28 cellular contexts compared by ENCODE assay signal in genomic region chr7:147510913-147511312, GRCh38.
DNase-seq lines count a peak whose midpoint lies in the region; ATAC-seq, FAIRE-seq and TF ChIP-seq lines count a peak whose summit lies in the region.
"Had no signal": no experiment of that assay in that cellular context is flagged by ENCODE, and none has a peak within 500 bp of the region (broad histone marks: within the 10 kb centered on the region; RNA-seq: fewer than 3 reads in every experiment).

No MANE protein-coding gene starts in this region.

- CTCF ChIA-PET in IMR-90 (lab: Yijun Ruan, JAX), result no interaction called here
- CTCF ChIA-PET in activated CD8-positive, alpha-beta memory T cell treated with anti-CD3 and anti-CD28 coated beads, Interleukin-2, amount 10 ng/mL, durations not matched to agents 7 days and 5 days (lab: Charles Lee), result no interaction called here

- no CpG with 5 or more reads among the region's 4 CpGs for WGBS in IMR-90 (ENCODE audit: extremely low coverage in 2 of 2, insufficient read length in 1 of 2), 2 experiments

- no peak overlapping the region for H3K27ac ChIP-seq in IMR-90 (ENCODE audit: insufficient read depth, low read length)
- H3K27ac ChIP-seq in astrocyte (ENCODE audit: low read depth, low read length), result peak overlapping the region; percentile 61
- H3K27ac ChIP-seq: BLaER1 treated with 17β-estradiol and CSF1 and Interleukin-3, amounts not matched to agents 10 nM and 100 nM; hepatocyte; pancreas; sigmoid colon; tibial nerve had no signal

- dilution Hi-C loops in IMR-90 (cut with HindIII; ENCODE audit: low sequenced_read_pairs, unreplicated experiment), result no loop called here

- H3K36me3 ChIP-seq in IMR-90 (ENCODE audit: control insufficient read depth, insufficient read depth, low read length), result no peaks in the 10 kb centered on the region
- H3K36me3 ChIP-seq in astrocyte (ENCODE audit: insufficient read depth, low read length), result no peaks in the 10 kb centered on the region
- H3K36me3 ChIP-seq: BLaER1 treated with 17β-estradiol and CSF1 and Interleukin-3, amounts not matched to agents 10 nM and 100 nM; pancreas; sigmoid colon; tibial nerve had no signal

- no peak overlapping the region for H2AK5ac ChIP-seq in IMR-90 (ENCODE audit: low read depth, low read length)

- H3K9me3 Mint-ChIP-seq in astrocyte (ENCODE audit: unreplicated experiment), result no peaks in the 10 kb centered on the region
- peaks cover 9% of the 10 kb centered on the region for H3K9me3 Mint-ChIP-seq in activated CD8-positive, alpha-beta memory T cell treated with anti-CD3 and anti-CD28 coated beads, Interleukin-2, amount 10 ng/mL, durations not matched to agents 7 days and 5 days (ENCODE audit: low read depth)

- no peaks in the 10 kb centered on the region for H3K79me2 ChIP-seq in astrocyte (ENCODE audit: insufficient read depth, low read length)
- H3K79me2 ChIP-seq: hepatocyte had no signal

- H4K8ac ChIP-seq in IMR-90 (ENCODE audit: low read depth in 2 of 2, low read length in 2 of 2), result peak overlapping the region in 1 of 2 experiments; percentile 73; a peak in 2 of 4 replicates

- no peak overlapping the region; the same call in 1 of the 2 replicates for H4K5ac ChIP-seq in IMR-90 (ENCODE audit: low read depth, low read length)

- no peak for TF ChIP-seq RAD21 in IMR-90 (IDR thresholded peaks at IDR 0.05; ENCODE audit: low read length)

- no TSS peak for BruUV-seq in IMR-90 (replicated peaks; lab: Mats Ljungman, UMichigan)

- H3K14ac ChIP-seq in IMR-90 (replicated peaks; ENCODE audit: low read depth, low read length), result peak overlapping the region; percentile 31; the same call in 1 of the 2 replicates

- H2AFZ ChIP-seq in IMR-90 (replicated peaks; ENCODE audit: low read length, poor library complexity), result no peak overlapping the region
- H2AFZ ChIP-seq in astrocyte (ENCODE audit: low read depth, low read length), result no peak overlapping the region
- H2AFZ ChIP-seq: hepatocyte had no signal

- H3K27ac Mint-ChIP-seq in astrocyte (ENCODE audit: unreplicated experiment), result no peak overlapping the region
- H3K27ac Mint-ChIP-seq in activated CD8-positive, alpha-beta memory T cell treated with anti-CD3 and anti-CD28 coated beads, Interleukin-2, amount 10 ng/mL, durations not matched to agents 7 days and 5 days, result no peak overlapping the region
- H3K27ac Mint-ChIP-seq: activated CD4-positive, alpha-beta T cell treated with anti-CD3 and anti-CD28 coated beads for 36 hours; memory B cell; naive B cell had no signal

- peak overlapping the region; percentile 60 for H2BK5ac ChIP-seq in IMR-90 (ENCODE audit: low read depth, low read length, poor library complexity, severe bottlenecking)

- no peak overlapping the region for H2AK9ac ChIP-seq in IMR-90 (replicated peaks; ENCODE audit: low read depth, low read length, poor library complexity)

- H3K9me3 ChIP-seq in IMR-90 (ENCODE audit: control insufficient read depth, insufficient read depth, low read length), result no peaks in the 10 kb centered on the region
- H3K9me3 ChIP-seq in astrocyte (ENCODE audit: insufficient read depth, low read depth, low read length), result no peaks in the 10 kb centered on the region
- H3K9me3 ChIP-seq: BLaER1 treated with 17β-estradiol and CSF1 and Interleukin-3, amounts not matched to agents 10 nM and 100 nM; pancreas; sigmoid colon; tibial nerve had no signal

- H4K20me1 ChIP-seq in IMR-90 (ENCODE audit: insufficient read depth, low read length), result no peaks in the 10 kb centered on the region
- no peaks in the 10 kb centered on the region for H4K20me1 ChIP-seq in astrocyte (ENCODE audit: insufficient read depth, low read length)
- H4K20me1 ChIP-seq: BLaER1 treated with 17β-estradiol and CSF1 and Interleukin-3, amounts not matched to agents 10 nM and 100 nM had no signal

- POLR2A ChIA-PET in IMR-90 (lab: Charles Lee; ENCODE audit: unreplicated experiment), result interaction anchor here (0.7 kb wide), 1 partner anchor 13 kb away, joined by 3 read pairs; no protein-coding TSS in a partner anchor

- H2BK20ac ChIP-seq in IMR-90 (ENCODE audit: low read depth, low read length), result peak overlapping the region; percentile 75; the same call in 1 of the 2 replicates

- peak; percentile 72 for ATAC-seq in IMR-90 (ENCODE audit: low read depth)
- no peak for ATAC-seq in activated CD8-positive, alpha-beta memory T cell treated with anti-CD3 and anti-CD28 coated beads, Interleukin-2, amount 10 ng/mL, durations not matched to agents 7 days and 5 days
- ATAC-seq: activated CD4-positive, alpha-beta T cell treated with anti-CD3 and anti-CD28 coated beads for 36 hours; pancreas had no signal

- no peak overlapping the region; the same call in 2 of the 3 replicates for H2BK15ac ChIP-seq in IMR-90 (ENCODE audit: low read depth, low read length)

- H3K4me1 Mint-ChIP-seq in astrocyte (ENCODE audit: low read depth, unreplicated experiment), result peaks cover 8% of the 10 kb centered on the region
- H3K4me1 Mint-ChIP-seq in activated CD8-positive, alpha-beta memory T cell treated with anti-CD3 and anti-CD28 coated beads, Interleukin-2, amount 10 ng/mL, durations not matched to agents 7 days and 5 days, result no peaks in the 10 kb centered on the region
- H3K4me1 Mint-ChIP-seq: activated CD4-positive, alpha-beta T cell treated with anti-CD3 and anti-CD28 coated beads for 36 hours; memory B cell; naive B cell had no signal

- intact Hi-C loops in IMR-90 (cut with micrococcal nuclease), result no loop called here

- DNase-seq in A172 (ENCODE audit: low spot score) (peak; percentile 63), IMR-90 (peak; percentile 79), astrocyte (ENCODE audit: low read depth) (peak; percentile 44), foreskin fibroblast (peak; percentile 13 to 44), NCI-H226 (no peak), NCI-H2081 treated with DMSO at 0.1 percent for 48 hours (lab: John Stamatoyannopoulos, UW) (no peak), inferior parietal cortex (ENCODE audit: extremely low spot score) (no peak)
- no peak for DNase-seq in activated CD8-positive, alpha-beta memory T cell treated with anti-CD3 and anti-CD28 coated beads, Interleukin-2, amount 10 ng/mL, durations not matched to agents 7 days and 5 days
- DNase-seq: 8988T; activated CD4-positive, alpha-beta T cell treated with anti-CD3 and anti-CD28 coated beads for 36 hours; activated gamma-delta T cell; amygdala; effector memory CD4-positive, alpha-beta T cell; kidney; naive B cell; NCI-H1417 treated with DMSO at 0.1 percent for 48 hours; NCI-H2171 treated with DMSO at 0.1 percent for 48 hours; pancreas; sigmoid colon; stimulated activated CD4-positive, alpha-beta T cell treated with anti-CD3 and anti-CD28 coated beads, Interleukin-2, amount 100 ng/mL, for 24 hours; stimulated activated naive CD4-positive, alpha-beta T cell treated with Interleukin-2 at 50 U/mL for 16 hours; SW 1271 had no signal

- H3K27me3 ChIP-seq in IMR-90 (ENCODE audit: control insufficient read depth, insufficient read depth, low read length), result no peaks in the 10 kb centered on the region
- no peaks in the 10 kb centered on the region for H3K27me3 ChIP-seq in astrocyte (ENCODE audit: insufficient read depth, low read length)
- H3K27me3 ChIP-seq: BLaER1 treated with 17β-estradiol and CSF1 and Interleukin-3, amounts not matched to agents 10 nM and 100 nM; hepatocyte; pancreas; sigmoid colon; tibial nerve had no signal

- peaks cover 8% of the 10 kb centered on the region for H3K4me1 ChIP-seq in IMR-90 (ENCODE audit: control insufficient read depth, insufficient read depth, low read length)
- peaks cover 7% of the 10 kb centered on the region for H3K4me1 ChIP-seq in astrocyte (ENCODE audit: insufficient read depth, low read length)
- H3K4me1 ChIP-seq: pancreas, sigmoid colon had no signal

- H4K91ac ChIP-seq in IMR-90 (ENCODE audit: insufficient read depth, low read depth, low read length), result no peak overlapping the region

- TF ChIP-seq CTCF in IMR-90 (conservative IDR thresholded peaks at IDR 0.05; ENCODE audit: low read depth, low read length) (no peak), astrocyte (IDR thresholded peaks at IDR 0.05; ENCODE audit: insufficient read depth, low read depth, low read length) (no peak), foreskin fibroblast (IDR thresholded peaks at IDR 0.05; ENCODE audit: low read depth, low read length) (no peak)

- no peaks in the 10 kb centered on the region for H3K79me1 ChIP-seq in IMR-90 (ENCODE audit: low read depth in 1 of 2, low read length in 2 of 2)

- H3K4ac ChIP-seq in IMR-90 (ENCODE audit: low read depth, low read length), result peak overlapping the region; percentile 54; the same call in 1 of the 2 replicates

- H3K9me1 ChIP-seq in IMR-90 (ENCODE audit: insufficient read depth, low read length), result no peaks in the 10 kb centered on the region

- FAIRE-seq in astrocyte (lab: Jason Lieb, UNC), result peak; percentile 80
- FAIRE-seq: G401.6, pancreas, TTC549 had no signal

- no peak overlapping the region for H3K18ac ChIP-seq in IMR-90 (ENCODE audit: low read depth, low read length)

- no peak overlapping the region for H3K56ac ChIP-seq in IMR-90 (ENCODE audit: extremely low read depth, insufficient read depth, low read length)

- H2BK120ac ChIP-seq in IMR-90 (ENCODE audit: low read depth, low read length), result peak overlapping the region; percentile 72; the same call in 1 of the 2 replicates

- H3K9ac ChIP-seq in IMR-90 (ENCODE audit: low read depth, low read length) (no peak overlapping the region), astrocyte (ENCODE audit: low read length) (peak overlapping the region; percentile 43)
- H3K9ac ChIP-seq: BLaER1 treated with 17β-estradiol and CSF1 and Interleukin-3, amounts not matched to agents 10 nM and 100 nM had no signal

- H3K4me2 ChIP-seq in IMR-90 (ENCODE audit: low read depth, low read length), result peak overlapping the region; percentile 68; the same call in 1 of the 2 replicates
- H3K4me2 ChIP-seq in astrocyte (ENCODE audit: low read length), result peak overlapping the region; percentile 42
- H3K4me2 ChIP-seq: BLaER1 treated with 17β-estradiol and CSF1 and Interleukin-3, amounts not matched to agents 10 nM and 100 nM; hepatocyte had no signal

- no peaks in the 10 kb centered on the region for H3K27me3 Mint-ChIP-seq in astrocyte (ENCODE audit: low read depth, unreplicated experiment)
- no peaks in the 10 kb centered on the region for H3K27me3 Mint-ChIP-seq in activated CD8-positive, alpha-beta memory T cell treated with anti-CD3 and anti-CD28 coated beads, Interleukin-2, amount 10 ng/mL, durations not matched to agents 7 days and 5 days
- H3K27me3 Mint-ChIP-seq: activated CD4-positive, alpha-beta T cell treated with anti-CD3 and anti-CD28 coated beads for 36 hours; memory B cell; naive B cell had no signal

- peak; percentile 18; the same call in 1 of the 2 replicates for TF ChIP-seq POLR2A in IMR-90 (IDR thresholded peaks at IDR 0.05; ENCODE audit: low read depth, low read length)

- H3K23ac ChIP-seq in IMR-90 (ENCODE audit: low read depth, low read length), result peak overlapping the region; percentile 83; the same call in 1 of the 2 replicates

- in situ Hi-C loops in IMR-90 (cut with MboI; ENCODE audit: low sequenced_read_pairs), result no loop called here

- H3K36me3 Mint-ChIP-seq in astrocyte (ENCODE audit: low read depth, unreplicated experiment), result no peaks in the 10 kb centered on the region
- no peaks in the 10 kb centered on the region for H3K36me3 Mint-ChIP-seq in activated CD8-positive, alpha-beta memory T cell treated with anti-CD3 and anti-CD28 coated beads, Interleukin-2, amount 10 ng/mL, durations not matched to agents 7 days and 5 days
- H3K36me3 Mint-ChIP-seq: memory B cell, naive B cell had no signal

- no peak overlapping the region for H3K4me3 Mint-ChIP-seq in astrocyte (ENCODE audit: unreplicated experiment)
- no peak overlapping the region for H3K4me3 Mint-ChIP-seq in activated CD8-positive, alpha-beta memory T cell treated with anti-CD3 and anti-CD28 coated beads, Interleukin-2, amount 10 ng/mL, durations not matched to agents 7 days and 5 days
- H3K4me3 Mint-ChIP-seq: activated CD4-positive, alpha-beta T cell treated with anti-CD3 and anti-CD28 coated beads for 36 hours; memory B cell; naive B cell had no signal

- H3K4me3 ChIP-seq in IMR-90 (ENCODE audit: insufficient read depth, low read depth, low read length), result no peak overlapping the region
- no peak overlapping the region for H3K4me3 ChIP-seq in astrocyte (ENCODE audit: insufficient read depth, low read depth, low read length)
- no peak overlapping the region for H3K4me3 ChIP-seq in foreskin fibroblast (ENCODE audit: low read depth in 1 of 2, low read length in 2 of 2)
- H3K4me3 ChIP-seq: BLaER1 treated with 17β-estradiol and CSF1 and Interleukin-3, amounts not matched to agents 10 nM and 100 nM; hepatocyte; pancreas; sigmoid colon; tibial nerve had no signal

Comparison
In these comparisons a context has a peak if more than half of its experiments do, and no peak if none do; other contexts are left out.
1. DNase-seq: peak in A172 (single experiment), IMR-90 (single experiment), astrocyte (single experiment) and foreskin fibroblast (2 of 2); none in NCI-H226 (single experiment), activated CD8-positive, alpha-beta memory T cell treated with anti-CD3 and anti-CD28 coated beads, Interleukin-2, amount 10 ng/mL, durations not matched to agents 7 days and 5 days (single experiment), NCI-H2081 treated with DMSO at 0.1 percent for 48 hours (single experiment) and inferior parietal cortex (single experiment).